In the genomic region with DNA sequence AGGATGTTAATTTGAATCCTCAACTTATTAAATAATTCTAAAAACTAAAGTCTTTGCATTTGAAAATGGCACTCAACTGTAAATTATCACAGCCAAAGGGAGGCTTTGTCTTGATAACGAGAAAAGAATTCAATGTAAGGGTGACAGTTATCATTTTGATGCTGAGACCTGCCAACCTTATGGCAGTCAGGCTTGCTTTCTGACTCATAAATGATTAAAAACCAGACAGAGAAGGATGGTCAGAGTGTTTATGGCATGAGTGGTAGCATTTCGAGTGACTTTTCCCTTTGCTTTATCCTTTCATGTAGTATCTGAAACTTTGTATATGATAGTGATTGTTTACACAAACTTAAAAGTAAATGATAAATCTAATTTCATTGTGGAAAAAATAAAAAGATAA, we compare ENCODE assay signal across 26 cellular contexts. TPM values are rescaled to one million over a fixed set of nuclear protein-coding genes. Genes with fewer than 3 reads are reported as not detected.
A peak's percentile ranks its signal among the peaks of the same experiment; 100 is the strongest.
DNase-seq lines count a peak whose midpoint lies in the region; ATAC-seq, FAIRE-seq and TF ChIP-seq lines count a peak whose summit lies in the region.
"Had no signal": no experiment of that assay in that cellular context is flagged by ENCODE, and none has a peak within 500 bp of the region (broad histone marks: within the 10 kb centered on the region; RNA-seq: fewer than 3 reads in every experiment).

No MANE protein-coding gene starts in this region.

- no peak overlapping the region for H3K27ac ChIP-seq in foreskin keratinocyte
- no peak overlapping the region for H3K27ac ChIP-seq in endodermal cell (ENCODE audit: low read depth, low read length)
- H3K27ac ChIP-seq: heart left ventricle, prostate gland, sigmoid colon, uterus had no signal

- DNase-seq in A172 (ENCODE audit: low spot score) (peak; percentile 44), GM12865 (ENCODE audit: low read depth) (peak; percentile 22), HS-5 (ENCODE audit: low read depth) (peak; percentile 23), foreskin keratinocyte (peak in 1 of 2 donors; percentile 44), endodermal cell (no peak), GM12892 (ENCODE audit: insufficient read length) (no peak), ACHN (no peak)
- DNase-seq: activated CD4-positive, alpha-beta T cell treated with anti-CD3 and anti-CD28 coated beads for 4 hours; activated effector memory CD4-positive, alpha-beta T cell treated with Interleukin-2 at 50 U/mL for 16 hours; effector CD4-positive, alpha-beta T cell; erythroblast; heart left ventricle; Karpas-422; left cardiac atrium; mammary epithelial cell; NCI-H1694; NCI-H526; RPMI8226; sigmoid colon; stimulated activated CD8-positive, alpha-beta memory T cell treated with anti-CD3 and anti-CD28 coated beads, Interleukin-4, amount 100 ng/mL, for 48 hours; uterus had no signal

- no peaks in the 10 kb centered on the region for H3K27me3 ChIP-seq in foreskin keratinocyte
- no peaks in the 10 kb centered on the region for H3K27me3 ChIP-seq in endodermal cell (ENCODE audit: control insufficient read depth, insufficient read depth, low read length, poor library complexity, severe bottlenecking)
- H3K27me3 ChIP-seq: heart left ventricle, sigmoid colon, uterus had no signal

- H3K4me3 ChIP-seq in GM12865 (ENCODE audit: low read depth, low read length), result no peak overlapping the region
- H3K4me3 ChIP-seq in endodermal cell (ENCODE audit: low read length), result no peak overlapping the region
- H3K4me3 ChIP-seq: heart left ventricle, prostate gland, sigmoid colon, uterus had no signal

- no peaks in the 10 kb centered on the region for H3K36me3 ChIP-seq in endodermal cell (ENCODE audit: control insufficient read depth, insufficient read depth, low read length)
- H3K36me3 ChIP-seq: heart left ventricle, prostate gland, sigmoid colon, uterus had no signal

- H3K27ac Mint-ChIP-seq in endodermal cell, result no peak overlapping the region

- FAIRE-seq in GM12892 (lab: Jason Lieb, UNC), result no peak
- FAIRE-seq: D721Med, GM18507, H1, TTC549 had no signal

- TF ChIP-seq POLR2A in GM12892 (IDR thresholded peaks at IDR 0.05; ENCODE audit: low read depth, low read length), result no peak

- H3K36me3 Mint-ChIP-seq in endodermal cell (ENCODE audit: low read depth), result no peaks in the 10 kb centered on the region

- H3K4me3 Mint-ChIP-seq in endodermal cell, result no peak overlapping the region

- in situ Hi-C loops in ACHN (cut with HindIII; ENCODE audit: low pct_ligation_motif_present, low pct_unique_long_range_greater_than_20kb, low sequenced_read_pairs), result no loop called here

- no peak overlapping the region for H3K9ac ChIP-seq in endodermal cell (ENCODE audit: extremely low read depth, low read length, poor library complexity, severe bottlenecking)

- H3K4me1 ChIP-seq in foreskin keratinocyte (peaks cover 12% of the 10 kb centered on the region), endodermal cell (ENCODE audit: control insufficient read depth, insufficient read depth, low read length) (no peaks in the 10 kb centered on the region)
- H3K4me1 ChIP-seq: heart left ventricle, prostate gland, sigmoid colon, uterus had no signal

- H3K27me3 Mint-ChIP-seq in endodermal cell (ENCODE audit: insufficient read depth), result peaks cover 3% of the 10 kb centered on the region

- peaks cover 12% of the 10 kb centered on the region for H3K4me1 Mint-ChIP-seq in endodermal cell

- H3K9me3 Mint-ChIP-seq in endodermal cell, result no peaks in the 10 kb centered on the region

- TF ChIP-seq CTCF in GM12865 (IDR thresholded peaks at IDR 0.05; ENCODE audit: insufficient read depth, low read depth, low read length, missing control alignments) (no peak), foreskin keratinocyte (conservative IDR thresholded peaks at IDR 0.05) (no peak), endodermal cell (conservative IDR thresholded peaks at IDR 0.05) (no peak)

- H3K9me3 ChIP-seq in endodermal cell (ENCODE audit: control insufficient read depth, low read length), result no peaks in the 10 kb centered on the region
- H3K9me3 ChIP-seq: heart left ventricle, prostate gland, sigmoid colon, uterus had no signal

- WGBS in endodermal cell (ENCODE audit: insufficient coverage in 1 of 2, insufficient read length in 1 of 2), 2 experiments, result 88 to 91% methylated on average over 1 to 2 of the region's 2 CpGs

- ATAC-seq in foreskin keratinocyte, result peak; percentile 52
- ATAC-seq: heart left ventricle, left cardiac atrium had no signal

RNA-seq across cellular contexts. Expression of gene EPC2, which starts 53.9 kb away (rescaled TPM):
- total RNA-seq in A172 (2014; rRNA removed; shearing (Covaris generic)), result 15.5 and 18.1 TPM in 2 replicates
- total RNA-seq in foreskin keratinocyte (11.3 and 11.5 TPM in 2 replicates), endodermal cell (10 to 100 TPM; 23.0 to 32.0 TPM)
- polyA plus RNA-seq in foreskin keratinocyte, result 2.6 and 3.2 TPM in 2 replicates
- 23.9 TPM for polyA plus RNA-seq in endodermal cell (2013, experiment 1 of 2)
- polyA plus RNA-seq in endodermal cell (2013, experiment 2 of 2), result 24.6 TPM
- 8.1 TPM for polyA plus RNA-seq in GM12892 (2012; ENCODE audit: missing spikeins)

Comparison
In these comparisons a context has a peak if more than half of its experiments do, and no peak if none do; other contexts are left out.
1. DNase-seq: peak in A172 (single experiment), GM12865 (single experiment) and HS-5 (single experiment); none in endodermal cell (single experiment), GM12892 (single experiment) and ACHN (single experiment).